16 cellular contexts compared by ENCODE assay signal in genomic region chrX:327660-328126, GRCh38. TPM values are rescaled to one million over a fixed set of nuclear protein-coding genes. Genes with fewer than 3 reads are reported as not detected.
DNase-seq lines count a peak whose midpoint lies in the region; ATAC-seq and TF ChIP-seq lines count a peak whose summit lies in the region.
"Had no signal": no experiment of that assay in that cellular context is flagged by ENCODE, and none has a peak within 500 bp of the region (broad histone marks: within the 10 kb centered on the region; RNA-seq: fewer than 3 reads in every experiment).

No MANE protein-coding gene starts in this region.

- intact Hi-C loops in left ventricle myocardium inferior (cut with micrococcal nuclease) = no loop called here
- intact Hi-C loops in mucosa of descending colon (cut with DNase I, micrococcal nuclease) = no loop called here

- H3K27me3 ChIP-seq in left ventricle myocardium inferior (ENCODE audit: low read depth) = peaks cover 36% of the 10 kb centered on the region
- H3K27me3 ChIP-seq in Peyer's patch = peaks cover 0 to 4% of the 10 kb centered on the region in 2 donors

- DNase-seq in activated gamma-delta T cell treated with Interleukin-2 at 50 U/mL for 16 hours = peak; percentile 2
- DNase-seq in activated gamma-delta T cell (lab: John Stamatoyannopoulos, UW) = no peak
- DNase-seq in left ventricle myocardium inferior = peak; percentile 12
- DNase-seq in mucosa of descending colon = peak in 2 of 3 donors; percentile 23 to 47
- no peak for DNase-seq in Peyer's patch
- no peak for DNase-seq in T-helper 17 cell
- DNase-seq in midbrain (lab: John Stamatoyannopoulos, UW) = no peak
- DNase-seq: CD4-positive, CD25-positive, alpha-beta regulatory T cell; MM.1S; NCI-H1417; NCI-H1930; NCI-H2171; NCI-H82 had no signal

- no peak overlapping the region for H3K27ac Mint-ChIP-seq in stimulated activated memory B cell treated with anti-CD40 and anti-IgM and Interleukin-4, amounts not matched to agents 10 μg/mL and 1 μg/mL and 100 μg/mL, for 72 hours
- H3K27ac Mint-ChIP-seq in T-helper 17 cell = no peak overlapping the region

- no peak for TF ChIP-seq POLR2A in Peyer's patch (IDR thresholded peaks at IDR 0.05)

- H3K4me1 Mint-ChIP-seq in stimulated activated memory B cell treated with anti-CD40 and anti-IgM and Interleukin-4, amounts not matched to agents 10 μg/mL and 1 μg/mL and 100 μg/mL, for 72 hours = peaks cover 20% of the 10 kb centered on the region
- peaks cover 17% of the 10 kb centered on the region for H3K4me1 Mint-ChIP-seq in T-helper 17 cell

- no peaks in the 10 kb centered on the region for H3K9me3 ChIP-seq in left ventricle myocardium inferior (replicated peaks)
- no peaks in the 10 kb centered on the region for H3K9me3 ChIP-seq in mucosa of descending colon
- H3K9me3 ChIP-seq in Peyer's patch = no peaks in the 10 kb centered on the region
- H3K9me3 ChIP-seq in T-helper 17 cell (ENCODE audit: control insufficient read depth, low read length, poor library complexity, severe bottlenecking) = no peaks in the 10 kb centered on the region

- TF ChIP-seq CTCF in left ventricle myocardium inferior (IDR thresholded peaks at IDR 0.05; ENCODE audit: borderline replicate concordance) = no peak
- TF ChIP-seq CTCF in mucosa of descending colon (IDR thresholded peaks at IDR 0.05) = no peak
- no peak for TF ChIP-seq CTCF in Peyer's patch (IDR thresholded peaks at IDR 0.05)

- H3K36me3 Mint-ChIP-seq in stimulated activated memory B cell treated with anti-CD40 and anti-IgM and Interleukin-4, amounts not matched to agents 10 μg/mL and 1 μg/mL and 100 μg/mL, for 72 hours = peaks cover 3% of the 10 kb centered on the region
- H3K36me3 Mint-ChIP-seq in T-helper 17 cell (ENCODE audit: low read depth) = no peaks in the 10 kb centered on the region
- H3K36me3 Mint-ChIP-seq: CD4-positive, CD25-positive, alpha-beta regulatory T cell had no signal

- no peak overlapping the region for H3K4me3 ChIP-seq in left ventricle myocardium inferior
- H3K4me3 ChIP-seq in mucosa of descending colon = no peak overlapping the region
- no peak overlapping the region for H3K4me3 ChIP-seq in Peyer's patch

- no peak for ATAC-seq in mucosa of descending colon
- peak; percentile 17 for ATAC-seq in stimulated activated memory B cell treated with anti-CD40 and anti-IgM and Interleukin-4, amounts not matched to agents 10 μg/mL and 1 μg/mL and 100 μg/mL, for 72 hours
- ATAC-seq in T-helper 17 cell = no peak
- ATAC-seq: Panc1 had no signal

- H3K4me1 ChIP-seq in left ventricle myocardium inferior = peaks cover 16% of the 10 kb centered on the region
- H3K4me1 ChIP-seq in mucosa of descending colon (ENCODE audit: low read depth) = peaks cover 11% of the 10 kb centered on the region
- H3K4me1 ChIP-seq in Peyer's patch = peaks cover 0 to 10% (median 4%) of the 10 kb centered on the region in 4 donors

- H3K36me3 ChIP-seq in left ventricle myocardium inferior (no peaks in the 10 kb centered on the region), mucosa of descending colon (ENCODE audit: low read depth) (no peaks in the 10 kb centered on the region), Peyer's patch (no peaks in the 10 kb centered on the region)

- no peak overlapping the region for H3K4me3 Mint-ChIP-seq in stimulated activated memory B cell treated with anti-CD40 and anti-IgM and Interleukin-4, amounts not matched to agents 10 μg/mL and 1 μg/mL and 100 μg/mL, for 72 hours
- H3K4me3 Mint-ChIP-seq in T-helper 17 cell = no peak overlapping the region
- H3K4me3 Mint-ChIP-seq: CD4-positive, CD25-positive, alpha-beta regulatory T cell had no signal

- peaks cover 19% of the 10 kb centered on the region for H3K27me3 Mint-ChIP-seq in stimulated activated memory B cell treated with anti-CD40 and anti-IgM and Interleukin-4, amounts not matched to agents 10 μg/mL and 1 μg/mL and 100 μg/mL, for 72 hours
- no peaks in the 10 kb centered on the region for H3K27me3 Mint-ChIP-seq in T-helper 17 cell

- no peaks in the 10 kb centered on the region for H3K9me3 Mint-ChIP-seq in stimulated activated memory B cell treated with anti-CD40 and anti-IgM and Interleukin-4, amounts not matched to agents 10 μg/mL and 1 μg/mL and 100 μg/mL, for 72 hours

- H3K27ac ChIP-seq in left ventricle myocardium inferior (replicated peaks) (no peak overlapping the region), Peyer's patch (no peak overlapping the region)
- H3K27ac ChIP-seq: KMS-11 had no signal

RNA-seq across cellular contexts. Expression of gene GTPBP6, which starts 9.1 kb away (rescaled TPM):
- total RNA-seq in left ventricle myocardium inferior = 51.1 TPM
- 10 to 100 TPM; 49.8 to 55.8 (median 54.1) TPM for total RNA-seq in mucosa of descending colon
- total RNA-seq in Peyer's patch = 10 to 100 TPM; 17.9 to 38.5 (median 30.8) TPM
- 10 to 100 TPM; 67.7 to 69.0 TPM for total RNA-seq in T-helper 17 cell

RNA-seq across cellular contexts. Expression of gene PLCXD1, which starts 46.5 kb away (rescaled TPM):
- total RNA-seq in left ventricle myocardium inferior (4.0 TPM), mucosa of descending colon (10 to 100 TPM; 12.6 to 20.7 (median 13.8) TPM), Peyer's patch (10 to 100 TPM; 12.7 to 73.4 (median 18.9) TPM), T-helper 17 cell (10 to 100 TPM; 13.0 to 17.9 TPM)

RNA-seq across cellular contexts. Expression of gene PPP2R3B, which starts 59.0 kb away (rescaled TPM):
- total RNA-seq in left ventricle myocardium inferior = 170 TPM
- 10 to 100 TPM in 2 of 3 donors, 1 to 10 TPM in 1; 9.2 to 11.6 (median 11.2) TPM for total RNA-seq in mucosa of descending colon
- total RNA-seq in Peyer's patch = 10 to 100 TPM in 2 of 4 donors, 1 to 10 TPM in 2; 4.0 to 65.2 (median 13.1) TPM
- total RNA-seq in T-helper 17 cell = 10 to 100 TPM; 18.5 to 19.1 TPM

Comparison
In these comparisons a context has a peak if more than half of its experiments do, and no peak if none do; other contexts are left out.
1. DNase-seq: peak in activated gamma-delta T cell treated with Interleukin-2 at 50 U/mL for 16 hours (single experiment), left ventricle myocardium inferior (single experiment) and mucosa of descending colon (2 of 3); none in activated gamma-delta T cell (single experiment), Peyer's patch (0 of 3), T-helper 17 cell (0 of 3) and midbrain (single experiment).